1 cellular context compared by ENCODE assay signal in genomic region chr5:112976432-112977309, GRCh38.
TF ChIP-seq lines count a peak whose summit lies in the region.

DCP2 (plus strand) TSS chr5:112976798; CDS start chr5:112976934, 136 bp downstream.

TF ChIP-seq in GM12878, 131 proteins besides CTCF, POLR2A, EP300 and RAD21 (continued from another document):
- no peak for TF ChIP-seq ZNF592 (IDR thresholded peaks at IDR 0.05)
- peak; percentile 48 for TF ChIP-seq E4F1 (IDR thresholded peaks at IDR 0.05; ENCODE audit: borderline replicate concordance, partially characterized antibody)
- peak; percentile 14 for TF ChIP-seq YY1 (IDR thresholded peaks at IDR 0.05; ENCODE audit: low read depth, low read length)
- TF ChIP-seq EZH2 (IDR thresholded peaks at IDR 0.05; ENCODE audit: borderline replicate concordance, control insufficient read depth, low read depth, low read length) = no peak
- TF ChIP-seq KAT2A (conservative IDR thresholded peaks at IDR 0.05; ENCODE audit: control insufficient read depth, low read depth, low read length) = no peak
- TF ChIP-seq USF2 (IDR thresholded peaks at IDR 0.05; ENCODE audit: borderline replicate concordance, low read depth, low read length) = no peak
- 0 out of 2 replicates have a peak, but pooled peaks have one; percentile 20 for TF ChIP-seq FOXM1 (IDR thresholded peaks at IDR 0.05; ENCODE audit: low read depth, low read length)
- 0 out of 2 replicates have a peak, but pooled peaks have one; percentile 7 for TF ChIP-seq TBL1XR1 (IDR thresholded peaks at IDR 0.05; ENCODE audit: low read depth, low read length)
- TF ChIP-seq KLF5 (IDR thresholded peaks at IDR 0.05; ENCODE audit: partially characterized antibody) = no peak
- no peak for TF ChIP-seq HDAC2 (IDR thresholded peaks at IDR 0.05)
- TF ChIP-seq BRCA1 (IDR thresholded peaks at IDR 0.05; ENCODE audit: low read depth, low read length) = no peak
- TF ChIP-seq CHD4 (IDR thresholded peaks at IDR 0.05) = no peak
- no peak for TF ChIP-seq ZBTB33 (IDR thresholded peaks at IDR 0.05)
- TF ChIP-seq KDM1A (IDR thresholded peaks at IDR 0.05; ENCODE audit: borderline replicate concordance) = no peak
- TF ChIP-seq YBX1 (IDR thresholded peaks at IDR 0.05) = no peak
- TF ChIP-seq PKNOX1 (IDR thresholded peaks at IDR 0.05) = peak; percentile 20; the same call in 1 of the 2 replicates
- no peak for TF ChIP-seq CUX1 (IDR thresholded peaks at IDR 0.05; ENCODE audit: insufficient replicate concordance, low read depth, low read length)
- TF ChIP-seq RFX5 (IDR thresholded peaks at IDR 0.05; ENCODE audit: low read depth, low read length) = peak; percentile 96
- TF ChIP-seq ZBTB4 (CRISPR knock-in tag; IDR thresholded peaks at IDR 0.05) = no peak
- no peak for TF ChIP-seq ZNF384 (IDR thresholded peaks at IDR 0.05; ENCODE audit: borderline replicate concordance, low read depth, low read length)
- TF ChIP-seq TARDBP (IDR thresholded peaks at IDR 0.05; ENCODE audit: borderline replicate concordance) = no peak
- no peak for TF ChIP-seq STAT1 (conservative IDR thresholded peaks at IDR 0.05)
- TF ChIP-seq RUNX3 (IDR thresholded peaks at IDR 0.05; ENCODE audit: low read length) = 0 out of 2 replicates have a peak, but pooled peaks have one; percentile 25
- no peak for TF ChIP-seq BCLAF1 (IDR thresholded peaks at IDR 0.05)
- no peak for TF ChIP-seq MTA3 (IDR thresholded peaks at IDR 0.05; ENCODE audit: borderline replicate concordance, low read length)
- TF ChIP-seq MAX (IDR thresholded peaks at IDR 0.05; ENCODE audit: low read depth, low read length) = peak; percentile 42; the same call in 1 of the 2 replicates
- TF ChIP-seq ETV6 (conservative IDR thresholded peaks at IDR 0.05 in 1 of 2, IDR thresholded peaks at IDR 0.05 in 1 of 2; ENCODE audit: borderline replicate concordance in 1 of 2, low read depth in 1 of 2) = peak in 1 of 2 experiments; percentile 61; a peak in 1 of 4 replicates
- TF ChIP-seq RB1 (IDR thresholded peaks at IDR 0.05; ENCODE audit: borderline replicate concordance) = no peak
- TF ChIP-seq ASH2L (IDR thresholded peaks at IDR 0.05; ENCODE audit: borderline replicate concordance, low read depth) = no peak
- TF ChIP-seq RBBP5 (conservative IDR thresholded peaks at IDR 0.05) = no peak
